12 cellular contexts compared by ENCODE assay signal in the genomic region with DNA sequence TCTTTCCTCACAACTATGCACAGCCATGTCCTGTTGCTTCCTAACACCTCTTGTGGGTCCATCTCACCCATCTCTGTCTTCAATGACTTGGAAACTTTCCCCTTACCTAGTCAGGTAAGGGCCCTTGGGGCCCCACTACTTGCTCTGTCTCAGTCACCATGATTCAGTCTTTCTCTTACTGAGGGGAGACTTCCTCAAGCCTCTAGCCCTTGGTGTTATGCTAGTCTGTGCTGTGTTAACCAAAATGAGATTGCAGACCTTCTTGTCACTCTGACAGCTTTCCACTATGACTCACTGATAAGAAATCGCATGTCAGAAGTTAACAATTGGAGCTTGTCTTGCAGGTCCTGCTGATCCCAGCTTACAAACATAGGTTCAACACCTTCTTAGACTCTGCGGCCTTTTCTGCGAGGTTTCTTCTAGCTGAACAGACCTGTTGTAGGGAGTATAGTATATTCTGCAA.
DNase-seq lines count a peak whose midpoint lies in the region; ATAC-seq lines count a peak whose summit lies in the region.
"Had no signal": no experiment of that assay in that cellular context is flagged by ENCODE, and none has a peak within 500 bp of the region (broad histone marks: within the 10 kb centered on the region; RNA-seq: fewer than 3 reads in every experiment).

No MANE protein-coding gene starts in this region.

- peak; percentile 25 for DNase-seq in stimulated activated CD4-positive, alpha-beta T cell treated with anti-CD3 and anti-CD28 coated beads, Interleukin-15, amount 100 ng/mL, for 24 hours
- DNase-seq in stimulated activated CD4-positive, alpha-beta T cell treated with anti-CD3 and anti-CD28 coated beads, Interleukin-4, amount 100 ng/mL, for 1 hour = no peak
- DNase-seq in UCSD-AML1 (lab: John Stamatoyannopoulos, UW; ENCODE audit: unreplicated experiment) (peak; percentile 10), iPS-NIHi7 (ENCODE audit: extremely low spot score) (peak; percentile 39), putamen (ENCODE audit: low spot score) (no peak), amniotic stem cell (lab: John Stamatoyannopoulos, UW) (no peak), superior temporal gyrus (ENCODE audit: extremely low spot score) (no peak)
- DNase-seq: amygdala, kidney glomerular epithelial cell, NCI-H2029, uterus had no signal

- ATAC-seq in GM18517 (IDR thresholded peaks at IDR 0.05; ENCODE audit: unreplicated experiment) = no peak

Comparison
In these comparisons a context has a peak if more than half of its experiments do, and no peak if none do; other contexts are left out.
1. DNase-seq: peak in stimulated activated CD4-positive, alpha-beta T cell treated with anti-CD3 and anti-CD28 coated beads, Interleukin-15, amount 100 ng/mL, for 24 hours (single experiment), UCSD-AML1 (single experiment) and iPS-NIHi7 (single experiment); none in stimulated activated CD4-positive, alpha-beta T cell treated with anti-CD3 and anti-CD28 coated beads, Interleukin-4, amount 100 ng/mL, for 1 hour (single experiment), putamen (single experiment), amniotic stem cell (single experiment) and superior temporal gyrus (single experiment).